In the genomic region with DNA sequence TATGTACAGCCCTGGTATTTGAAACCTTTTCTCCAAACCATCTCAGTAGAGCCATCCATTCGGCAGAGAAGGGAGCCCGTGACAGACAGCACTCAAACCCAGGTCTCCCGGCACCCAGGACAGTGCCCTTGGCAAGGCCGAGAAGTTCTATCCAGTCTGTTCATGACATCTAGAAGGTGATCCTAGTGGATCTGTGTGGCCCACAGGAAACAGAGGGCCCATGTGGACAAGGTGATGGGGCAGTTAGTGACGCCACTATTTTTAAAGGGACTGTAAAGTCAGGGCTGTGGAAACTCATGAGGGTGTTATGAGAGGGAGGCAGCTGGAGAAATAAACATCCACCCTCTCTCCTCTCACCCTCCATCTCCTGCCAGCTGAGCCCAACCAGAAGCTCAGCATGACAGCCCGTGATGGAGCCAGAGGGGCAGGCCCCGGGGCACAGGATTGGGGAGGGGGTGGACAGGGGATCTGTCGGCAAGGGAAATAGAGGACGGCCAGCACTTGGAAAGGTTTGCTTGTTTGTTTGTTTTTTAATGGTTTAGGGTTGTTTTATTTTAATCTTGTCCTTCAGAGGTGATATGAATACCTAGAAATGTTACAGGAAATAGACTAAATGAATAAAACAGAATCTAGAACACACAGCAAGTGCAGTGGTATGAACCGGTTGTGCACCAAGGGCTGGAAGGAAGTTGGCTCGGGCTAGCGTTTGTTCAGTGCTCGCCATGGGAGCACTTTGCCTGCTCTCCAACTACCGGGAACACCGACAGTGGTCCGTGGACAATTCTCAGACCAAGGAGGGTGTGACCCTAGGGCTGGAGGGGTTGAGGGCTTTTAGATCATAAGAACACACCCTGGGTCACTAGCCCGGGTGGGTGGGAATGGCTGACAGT, we compare ENCODE assay signal across 16 cellular contexts. TPM values are rescaled to one million over a fixed set of nuclear protein-coding genes. Genes with fewer than 3 reads are reported as not detected.
"Had no signal": no experiment of that assay in that cellular context is flagged by ENCODE, and none has a peak within 500 bp of the region (broad histone marks: within the 10 kb centered on the region; RNA-seq: fewer than 3 reads in every experiment).

No MANE protein-coding gene starts in this region.

- DNase-seq: activated CD4-positive, alpha-beta T cell treated with anti-CD3 and anti-CD28 coated beads, Interleukin-2, amount 10 ng/mL, durations not matched to agents 7 days and 5 days; activated CD4-positive, CD25-positive, alpha-beta regulatory T cell; activated naive CD4-positive, alpha-beta T cell treated with anti-CD3 and anti-CD28 coated beads for 36 hours; kidney glomerular epithelial cell; lower lobe of right lung; ovary; stimulated activated CD4-positive, alpha-beta T cell treated with anti-CD3 and anti-CD28 coated beads, Interleukin-12 subunit alpha, Interleukin-12 subunit beta, amount 100 ng/mL, for 4 hours; stimulated activated CD4-positive, alpha-beta T cell treated with anti-CD3 and anti-CD28 coated beads, Interleukin-2, amount 100 ng/mL, for 24 hours; SW 1271 had no signal

- H3K4me3 ChIP-seq: ascending aorta, breast epithelium, esophagus muscularis mucosa, lower lobe of right lung, ovary, upper lobe of left lung had no signal

- H3K9me3 Mint-ChIP-seq: activated naive CD4-positive, alpha-beta T cell treated with anti-CD3 and anti-CD28 coated beads for 36 hours; T-helper 2 cell treated with Interferon-gamma antibody and Interleukin-4, amounts not matched to agents 5 μg/mL and 100 μg/mL, for 36 hours had no signal

- H3K27me3 ChIP-seq: ascending aorta, breast epithelium, esophagus muscularis mucosa, ovary, upper lobe of left lung had no signal

- H3K4me1 Mint-ChIP-seq: activated CD4-positive, alpha-beta T cell treated with anti-CD3 and anti-CD28 coated beads, Interleukin-2, amount 10 ng/mL, durations not matched to agents 7 days and 5 days; stimulated activated memory B cell treated with anti-CD40 and anti-IgM and Interleukin-4, amounts not matched to agents 10 μg/mL and 1 μg/mL and 100 μg/mL, for 72 hours had no signal

- H3K36me3 ChIP-seq: ascending aorta, breast epithelium, lower lobe of right lung, ovary, upper lobe of left lung had no signal

- H3K27ac Mint-ChIP-seq: activated CD4-positive, alpha-beta T cell treated with anti-CD3 and anti-CD28 coated beads, Interleukin-2, amount 10 ng/mL, durations not matched to agents 7 days and 5 days; activated naive CD4-positive, alpha-beta T cell treated with anti-CD3 and anti-CD28 coated beads for 36 hours; activated T-helper 1 cell treated with anti-CD3 and anti-CD28 coated beads, Interleukin-12 subunit alpha, Interleukin-12 subunit beta, Interleukin-2, Interleukin-4 antibody, amounts not matched to agents 30 ng/mL and 10 ng/mL and 1 ng/mL, durations not matched to agents 14 hours and 24 hours and 36 hours; stimulated activated memory B cell treated with anti-CD40 and anti-IgM and Interleukin-4, amounts not matched to agents 10 μg/mL and 1 μg/mL and 100 μg/mL, for 72 hours; T-helper 2 cell treated with Interferon-gamma antibody and Interleukin-4, amounts not matched to agents 5 μg/mL and 100 μg/mL, for 36 hours had no signal

- H3K27ac ChIP-seq: ascending aorta, breast epithelium, esophagus muscularis mucosa, lower lobe of right lung, ovary, upper lobe of left lung had no signal

- H3K9me3 ChIP-seq: ascending aorta, breast epithelium, esophagus muscularis mucosa, lower lobe of right lung, ovary, upper lobe of left lung had no signal

- H3K4me3 Mint-ChIP-seq: activated CD4-positive, alpha-beta T cell treated with anti-CD3 and anti-CD28 coated beads, Interleukin-2, amount 10 ng/mL, durations not matched to agents 7 days and 5 days; activated naive CD4-positive, alpha-beta T cell treated with anti-CD3 and anti-CD28 coated beads for 36 hours; activated T-helper 1 cell treated with anti-CD3 and anti-CD28 coated beads, Interleukin-12 subunit alpha, Interleukin-12 subunit beta, Interleukin-2, Interleukin-4 antibody, amounts not matched to agents 30 ng/mL and 10 ng/mL and 1 ng/mL, durations not matched to agents 14 hours and 24 hours and 36 hours; stimulated activated memory B cell treated with anti-CD40 and anti-IgM and Interleukin-4, amounts not matched to agents 10 μg/mL and 1 μg/mL and 100 μg/mL, for 72 hours; T-helper 2 cell treated with Interferon-gamma antibody and Interleukin-4, amounts not matched to agents 5 μg/mL and 100 μg/mL, for 36 hours had no signal

- H3K4me1 ChIP-seq: ascending aorta, breast epithelium, lower lobe of right lung, upper lobe of left lung had no signal

- H3K27me3 Mint-ChIP-seq: activated CD4-positive, alpha-beta T cell treated with anti-CD3 and anti-CD28 coated beads, Interleukin-2, amount 10 ng/mL, durations not matched to agents 7 days and 5 days; stimulated activated memory B cell treated with anti-CD40 and anti-IgM and Interleukin-4, amounts not matched to agents 10 μg/mL and 1 μg/mL and 100 μg/mL, for 72 hours had no signal

RNA-seq across cellular contexts. Expression of a gene that starts 17.1 kb away (rescaled TPM):
- total RNA-seq: ascending aorta had no signal

RNA-seq across cellular contexts. Expression of a gene that starts 41.6 kb away (rescaled TPM):
- total RNA-seq: ascending aorta had no signal
